ENCODE assay signal across 37 cellular contexts in the genomic region with DNA sequence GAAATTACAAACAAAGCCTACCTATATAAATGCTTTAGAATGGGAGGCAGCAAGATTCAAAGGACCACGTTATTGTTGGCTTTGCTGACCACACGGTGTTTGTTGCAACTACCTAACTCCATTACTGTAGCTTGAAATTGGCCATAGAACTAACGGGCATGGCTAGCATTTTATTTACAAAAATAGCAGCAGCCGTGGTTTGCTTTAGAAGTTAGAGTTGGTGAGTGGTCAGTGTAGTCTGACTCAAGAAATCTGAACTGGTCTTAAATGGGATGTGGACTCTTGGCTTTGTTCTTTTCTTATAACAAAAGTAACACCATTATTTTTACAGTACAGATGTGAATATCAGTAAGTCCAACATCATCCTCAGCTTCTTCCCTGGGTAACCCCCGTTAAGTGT.
"Had no signal": no experiment of that assay in that cellular context is flagged by ENCODE, and none has a peak within 500 bp of the region (broad histone marks: within the 10 kb centered on the region; RNA-seq: fewer than 3 reads in every experiment).

No MANE protein-coding gene starts in this region.

- ATAC-seq: activated CD4-positive, CD25-positive, alpha-beta regulatory T cell treated with anti-CD3 and anti-CD28 coated beads, Interleukin-2, amount 50 U/mL, for 24 hours; activated CD8-positive, alpha-beta T cell treated with anti-CD3 and anti-CD28 coated beads for 36 hours; activated naive CD8-positive, alpha-beta T cell treated with anti-CD3 and anti-CD28 coated beads, Interleukin-2, amount 50 U/mL, for 24 hours; foreskin keratinocyte; gastrocnemius medialis; heart left ventricle; T-helper 17 cell had no signal

- H3K27ac Mint-ChIP-seq: activated B cell treated with CpG ODN at 0.5 μM for 24 hours; activated CD8-positive, alpha-beta T cell treated with anti-CD3 and anti-CD28 coated beads for 36 hours; activated naive CD4-positive, alpha-beta T cell treated with anti-CD3 and anti-CD28 coated beads for 36 hours; activated naive CD8-positive, alpha-beta T cell treated with anti-CD3 and anti-CD28 coated beads for 36 hours; activated naive CD8-positive, alpha-beta T cell treated with anti-CD3 and anti-CD28 coated beads, Interleukin-2, amount 50 U/mL, for 24 hours; activated T-helper 1 cell treated with anti-CD3 and anti-CD28 coated beads, Interleukin-12 subunit alpha, Interleukin-12 subunit beta, Interleukin-2, Interleukin-4 antibody, amounts not matched to agents 30 ng/mL and 10 ng/mL and 1 ng/mL, durations not matched to agents 14 hours and 24 hours and 36 hours; activated T-helper 2 cell treated with anti-CD3 and anti-CD28 coated beads, Interferon-gamma antibody, Interleukin-2, Interleukin-4, amounts not matched to agents 10 μg/mL and 5 μg/mL and 100 μg/mL, durations not matched to agents 14 hours and 24 hours and 36 hours; brain; dendritic cell treated with granulocyte-macrophage colony-stimulating factor and Interleukin-4, amounts not matched to agents 40 ng/mL and 50 ng/mL, for 4 days; endodermal cell; T-helper 17 cell; T-helper 2 cell treated with Interferon-gamma antibody and Interleukin-4, amounts not matched to agents 5 μg/mL and 100 μg/mL, for 36 hours had no signal

- H3K4me3 Mint-ChIP-seq: activated B cell treated with CpG ODN at 0.5 μM for 24 hours; activated CD8-positive, alpha-beta T cell treated with anti-CD3 and anti-CD28 coated beads for 36 hours; activated naive CD4-positive, alpha-beta T cell treated with anti-CD3 and anti-CD28 coated beads for 36 hours; activated naive CD4-positive, alpha-beta T cell treated with anti-CD3 and anti-CD28 coated beads, Interleukin-2, amount 50 U/mL, for 24 hours; activated naive CD8-positive, alpha-beta T cell treated with anti-CD3 and anti-CD28 coated beads for 36 hours; activated naive CD8-positive, alpha-beta T cell treated with anti-CD3 and anti-CD28 coated beads, Interleukin-2, amount 50 U/mL, for 24 hours; activated T-helper 1 cell treated with anti-CD3 and anti-CD28 coated beads, Interleukin-12 subunit alpha, Interleukin-12 subunit beta, Interleukin-2, Interleukin-4 antibody, amounts not matched to agents 30 ng/mL and 10 ng/mL and 1 ng/mL, durations not matched to agents 14 hours and 24 hours and 36 hours; brain; central memory CD8-positive, alpha-beta T cell; dendritic cell treated with granulocyte-macrophage colony-stimulating factor and Interleukin-4, amounts not matched to agents 40 ng/mL and 50 ng/mL, for 4 days; endodermal cell; T-helper 17 cell; T-helper 2 cell treated with Interferon-gamma antibody and Interleukin-4, amounts not matched to agents 5 μg/mL and 100 μg/mL, for 36 hours had no signal

- H3K27me3 Mint-ChIP-seq: activated B cell treated with CpG ODN at 0.5 μM for 24 hours; activated CD8-positive, alpha-beta T cell treated with anti-CD3 and anti-CD28 coated beads for 36 hours; activated naive CD4-positive, alpha-beta T cell treated with anti-CD3 and anti-CD28 coated beads, Interleukin-2, amount 50 U/mL, for 24 hours; activated naive CD8-positive, alpha-beta T cell treated with anti-CD3 and anti-CD28 coated beads for 36 hours; activated naive CD8-positive, alpha-beta T cell treated with anti-CD3 and anti-CD28 coated beads, Interleukin-2, amount 50 U/mL, for 24 hours; central memory CD8-positive, alpha-beta T cell; dendritic cell treated with granulocyte-macrophage colony-stimulating factor and Interleukin-4, amounts not matched to agents 40 ng/mL and 50 ng/mL, for 4 days; T-helper 17 cell had no signal

- H3K9me3 Mint-ChIP-seq: activated naive CD4-positive, alpha-beta T cell treated with anti-CD3 and anti-CD28 coated beads, Interleukin-2, amount 50 U/mL, for 24 hours had no signal

- H3K9me3 ChIP-seq: adrenal gland, breast epithelium, esophagus muscularis mucosa, gastrocnemius medialis had no signal

- DNase-seq: activated B cell treated with CpG ODN at 0.5 μM for 24 hours; activated CD4-positive, alpha-beta T cell treated with anti-CD3 and anti-CD28 coated beads for 48 hours; activated CD4-positive, alpha-beta T cell treated with anti-CD3 and anti-CD28 coated beads, Interleukin-2, amount 50 U/mL, for 1 hour; activated CD4-positive, alpha-beta T cell treated with anti-CD3 and anti-CD28 coated beads, Interleukin-2, amount 50 U/mL, for 48 hours; activated CD8-positive, alpha-beta memory T cell treated with anti-CD3 and anti-CD28 coated beads for 24 hours; activated CD8-positive, alpha-beta T cell treated with anti-CD3 and anti-CD28 coated beads for 36 hours; activated effector memory CD4-positive, alpha-beta T cell treated with anti-CD3 and anti-CD28 coated beads, Interleukin-2, amount 50 U/mL, for 16 hours; activated naive CD4-positive, alpha-beta T cell treated with anti-CD3 and anti-CD28 coated beads for 36 hours; activated naive CD8-positive, alpha-beta T cell treated with anti-CD3 and anti-CD28 coated beads for 36 hours; activated naive CD8-positive, alpha-beta T cell treated with anti-CD3 and anti-CD28 coated beads, Interleukin-2, amount 50 U/mL, for 24 hours; adrenal gland; amygdala; aorta; dorsolateral prefrontal cortex; effector memory CD4-positive, alpha-beta T cell; endodermal cell; erythroblast; foreskin keratinocyte; gastrocnemius medialis; glutamatergic neuron; heart left ventricle; T-helper 1 cell; T-helper 17 cell; T1000; WERI-Rb-1 had no signal

- H3K4me3 ChIP-seq: adrenal gland, breast epithelium, cardiac muscle cell, coronary artery, dorsolateral prefrontal cortex, esophagus muscularis mucosa, gastrocnemius medialis, heart left ventricle had no signal

- H3K27me3 ChIP-seq: adrenal gland, breast epithelium, cardiac muscle cell, dorsolateral prefrontal cortex, esophagus muscularis mucosa, foreskin keratinocyte, gastrocnemius medialis, heart left ventricle had no signal

- H3K27ac ChIP-seq: adrenal gland, breast epithelium, cardiac muscle cell, coronary artery, dorsolateral prefrontal cortex, esophagus muscularis mucosa, foreskin keratinocyte, gastrocnemius medialis, heart left ventricle, WERI-Rb-1 had no signal

- H3K4me1 ChIP-seq: breast epithelium, gastrocnemius medialis had no signal

- H3K36me3 ChIP-seq: adrenal gland, breast epithelium, cardiac muscle cell, gastrocnemius medialis had no signal
